ENCODE assay signal across 8 cellular contexts in genomic region chr2:88626171-88627054, GRCh38. TPM values are rescaled to one million over a fixed set of nuclear protein-coding genes. Genes with fewer than 3 reads are reported as not detected.
DNase-seq lines count a peak whose midpoint lies in the region; TF ChIP-seq lines count a peak whose summit lies in the region.

No MANE protein-coding gene starts in this region.

- H3K9me3 ChIP-seq in osteoblast (ENCODE audit: low read depth, low read length) = no peaks in the 10 kb centered on the region
- H3K9me3 ChIP-seq in tibial nerve = no peaks in the 10 kb centered on the region

- TF ChIP-seq POLR2A in tibial nerve (IDR thresholded peaks at IDR 0.05) = no peak

- in situ Hi-C loops in Caki2 (cut with HindIII; ENCODE audit: low pct_unique_long_range_greater_than_20kb, low sequenced_read_pairs) = no loop called here

- H3K27me3 ChIP-seq in H7 (ENCODE audit: control insufficient read depth, insufficient read depth, low read length) (no peaks in the 10 kb centered on the region), osteoblast (ENCODE audit: insufficient read depth, low read length) (no peaks in the 10 kb centered on the region), tibial nerve (no peaks in the 10 kb centered on the region)

- WGBS in tibial nerve, 2 donors = 1 to 4% methylated on average over 18 to 50 of the region's 54 CpGs

- DNase-seq in Caki2 (ENCODE audit: low read depth) = peak; percentile 39
- peak; percentile 64 for DNase-seq in H7
- DNase-seq in NCI-H526 (lab: John Stamatoyannopoulos, UW) = peak; percentile 24 to 68
- DNase-seq in activated effector memory CD4-positive, alpha-beta T cell treated with anti-CD3 and anti-CD28 coated beads, Interleukin-2, amount 50 U/mL, for 16 hours = peak; percentile 82
- DNase-seq in germinal center (ENCODE audit: low spot score) = peak; percentile 61
- DNase-seq in osteoblast (ENCODE audit: insufficient read length, low spot score, missing footprints) = no peak
- peak in 1 of 2 donors; percentile 10 for DNase-seq in tibial nerve (ENCODE audit: low spot score in 2 of 2)
- no peak for DNase-seq in NCI-H446 (lab: John Stamatoyannopoulos, UW)

- H2AFZ ChIP-seq in osteoblast (ENCODE audit: low read length) = peak overlapping the region; percentile 29

- peak overlapping the region; percentile 87 for H3K4me3 ChIP-seq in H7 (ENCODE audit: insufficient read depth, low read depth, low read length)
- H3K4me3 ChIP-seq in osteoblast (ENCODE audit: insufficient read depth, low read length) = peak overlapping the region; percentile 87
- peak overlapping the region; percentile 50 to 93 (median 86) for H3K4me3 ChIP-seq in tibial nerve

- peak overlapping the region; percentile 90 for H3K27ac ChIP-seq in osteoblast (ENCODE audit: low read depth, low read length)
- H3K27ac ChIP-seq in tibial nerve = peak overlapping the region; percentile 92 to 99 (median 96)

- H3K4me2 ChIP-seq in osteoblast (ENCODE audit: insufficient read depth, low read length) = peak overlapping the region; percentile 88

- peaks cover 53% of the 10 kb centered on the region for H3K79me2 ChIP-seq in osteoblast (ENCODE audit: insufficient read depth, low read length)

- no peaks in the 10 kb centered on the region for H3K36me3 ChIP-seq in H7 (replicated peaks; ENCODE audit: control insufficient read depth, insufficient read depth, low read length)
- no peaks in the 10 kb centered on the region for H3K36me3 ChIP-seq in osteoblast (ENCODE audit: insufficient read depth, low read length)
- no peaks in the 10 kb centered on the region for H3K36me3 ChIP-seq in tibial nerve

- TF ChIP-seq CTCF in osteoblast (IDR thresholded peaks at IDR 0.05; ENCODE audit: extremely low read depth, low read depth, low read length) (no peak), tibial nerve (IDR thresholded peaks at IDR 0.05) (no peak)

- no peak for TF ChIP-seq EP300 in tibial nerve (IDR thresholded peaks at IDR 0.05)

- H3K4me1 ChIP-seq in osteoblast (ENCODE audit: insufficient read depth, low read length) (peaks cover 19% of the 10 kb centered on the region), tibial nerve (peaks cover 0 to 51% (median 22%) of the 10 kb centered on the region in 4 donors)

- H4K20me1 ChIP-seq in osteoblast (ENCODE audit: insufficient read depth, low read length) = peaks cover 20% of the 10 kb centered on the region

RNA-seq across cellular contexts. Expression of gene EIF2AK3, which starts 0.9 kb away (rescaled TPM):
- 13.7 and 17.1 TPM in 2 replicates for total RNA-seq in Caki2 (2014; rRNA removed; shearing (Covaris generic); ENCODE audit: low replicate concordance)
- total RNA-seq in H7 (2014; rRNA removed; shearing (Covaris generic)) = 13.8 and 23.0 TPM in 2 replicates
- 24.2 and 25.7 TPM in 2 replicates for total RNA-seq in osteoblast
- 10 to 100 TPM; 19.8 to 29.1 (median 25.9) TPM for total RNA-seq in tibial nerve

Comparison
In these comparisons a context has a peak if more than half of its experiments do, and no peak if none do; other contexts are left out.
1. DNase-seq: peak in Caki2 (single experiment), H7 (single experiment), NCI-H526 (2 of 2), activated effector memory CD4-positive, alpha-beta T cell treated with anti-CD3 and anti-CD28 coated beads, Interleukin-2, amount 50 U/mL, for 16 hours (single experiment) and germinal center (single experiment); none in osteoblast (single experiment) and NCI-H446 (0 of 2).
2. Peak in every context shown above with its lines, with median percentiles within 50 percentile points of each other: H3K4me3 ChIP-seq.